In the genomic region with DNA sequence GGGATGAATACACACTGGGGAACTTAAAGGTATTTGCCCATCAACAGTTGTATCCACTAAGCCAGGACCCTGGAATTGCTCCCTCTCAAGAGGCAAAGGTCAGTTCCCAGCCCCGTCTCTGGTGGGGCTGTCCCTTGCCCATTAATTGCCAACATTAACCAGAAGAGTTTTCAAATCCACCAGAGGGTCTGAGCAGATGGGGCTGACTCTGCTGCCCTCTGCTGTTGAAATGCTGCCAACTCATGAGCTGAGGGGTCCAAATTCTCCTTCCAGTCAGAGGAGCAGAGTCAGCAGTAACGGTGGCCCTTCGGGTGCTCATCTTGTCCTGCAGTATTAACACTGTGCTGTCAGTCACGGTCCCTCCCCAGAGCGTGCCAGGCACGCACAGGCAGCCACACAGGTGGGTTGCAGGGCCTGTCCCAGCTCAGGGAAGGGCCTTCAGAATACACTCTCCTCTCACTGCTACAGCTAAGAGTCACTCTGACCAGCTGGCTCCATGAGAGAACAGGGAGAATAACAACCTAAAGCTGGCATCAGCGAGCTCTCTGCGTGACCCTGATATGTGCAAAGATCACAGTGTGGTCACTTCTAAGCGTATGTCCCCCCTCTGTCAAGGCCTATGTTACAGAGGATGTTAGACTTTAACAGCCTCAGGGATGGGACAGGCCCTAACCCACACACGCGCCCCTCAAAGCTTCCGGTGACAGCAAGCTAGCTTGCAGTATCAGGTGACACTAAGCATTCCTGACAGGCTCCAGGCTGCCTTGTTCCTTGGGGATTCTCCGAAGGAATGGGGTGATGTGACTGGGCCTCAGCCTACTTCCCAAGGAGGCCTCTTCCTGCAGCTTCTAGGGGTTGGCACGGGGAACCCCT, we compare ENCODE assay signal across 8 cellular contexts. TPM values are rescaled to one million over a fixed set of nuclear protein-coding genes. Genes with fewer than 3 reads are reported as not detected.
DNase-seq lines count a peak whose midpoint lies in the region; ATAC-seq and TF ChIP-seq lines count a peak whose summit lies in the region.

No MANE protein-coding gene starts in this region.

- H3K9me3 Mint-ChIP-seq in chondrocyte (ENCODE audit: low read depth), result no peaks in the 10 kb centered on the region

- H3K36me3 Mint-ChIP-seq in chondrocyte (ENCODE audit: low read depth), result peaks cover 27% of the 10 kb centered on the region

- ATAC-seq in GM21786 (IDR thresholded peaks at IDR 0.05; ENCODE audit: unreplicated experiment), result peak; percentile 69
- no peak for ATAC-seq in GM18505 (IDR thresholded peaks at IDR 0.05; ENCODE audit: unreplicated experiment)

- H3K4me3 ChIP-seq in BJ (ENCODE audit: low read depth, low read length), result no peak overlapping the region

- CTCF ChIA-PET in BJ (lab: Yijun Ruan, JAX), result interaction anchor here (0.7 to 4.5 kb wide), 10 partner anchors 10 to 348 kb away, joined by 3 to 30 read pairs (median 4); a partner anchor contains a TSS

- DNase-seq in BJ (ENCODE audit: low read depth), result no peak
- DNase-seq in NCI-H2171 treated with DMSO at 0.1 percent for 48 hours (lab: John Stamatoyannopoulos, UW), result peak; percentile 72
- peak; percentile 55 for DNase-seq in activated CD4-positive, alpha-beta T cell treated with anti-CD3 and anti-CD28 coated beads for 1 hour
- no peak for DNase-seq in chondrocyte (ENCODE audit: low spot score)
- peak; percentile 89 for DNase-seq in left kidney (ENCODE audit: low read depth, low spot score)
- peak; percentile 31 to 57 (median 56) for DNase-seq in stimulated activated CD4-positive, alpha-beta T cell treated with anti-CD3 and anti-CD28 coated beads, TNF-alpha, amount 100 ng/mL, for 1 hour (ENCODE audit: low read depth in 3 of 3, low spot score in 1 of 3)

- H3K27me3 Mint-ChIP-seq in chondrocyte (ENCODE audit: low read depth), result no peaks in the 10 kb centered on the region

- no peak for TF ChIP-seq POLR2A in GM18505 (IDR thresholded peaks at IDR 0.05; ENCODE audit: borderline replicate concordance, extremely low read depth, insufficient read depth, insufficient read length)

- TF ChIP-seq CTCF in BJ (IDR thresholded peaks at IDR 0.05; ENCODE audit: insufficient read depth, low read depth, low read length) (peak; percentile 92), chondrocyte (IDR thresholded peaks at IDR 0.05) (peak; percentile 96)

- H3K27me3 ChIP-seq in BJ (ENCODE audit: control insufficient read depth, insufficient read depth, low read length), result no peaks in the 10 kb centered on the region

- H3K27ac Mint-ChIP-seq in chondrocyte (ENCODE audit: unreplicated experiment), result peak overlapping the region; percentile 88

- peaks cover 17% of the 10 kb centered on the region for H3K4me1 Mint-ChIP-seq in chondrocyte (ENCODE audit: low read depth)

- peaks cover 14% of the 10 kb centered on the region for H3K36me3 ChIP-seq in BJ (ENCODE audit: control insufficient read depth, insufficient read depth, low read length)

- POLR2A ChIA-PET in BJ (lab: Charles Lee), result no interaction called here

- no peak overlapping the region for H3K4me3 Mint-ChIP-seq in chondrocyte (ENCODE audit: unreplicated experiment)

RNA-seq across cellular contexts. Expression of a gene that starts 10.9 kb away (rescaled TPM):
- 0.04 and 0.05 TPM in 2 replicates for polyA plus RNA-seq in BJ (2011; rRNA removed)
- under 0.01 TPM in 1 of 2 replicates, not detected in the other for polyA minus RNA-seq in BJ (2011; rRNA and poly(A)+ RNA removed)
- 2.2 to 3.8 TPM (median 2.9 TPM) in 3 replicates for total RNA-seq in chondrocyte

Comparison
In these comparisons a context has a peak if more than half of its experiments do, and no peak if none do; other contexts are left out.
1. DNase-seq: peak in NCI-H2171 treated with DMSO at 0.1 percent for 48 hours (single experiment), activated CD4-positive, alpha-beta T cell treated with anti-CD3 and anti-CD28 coated beads for 1 hour (single experiment), left kidney (single experiment) and stimulated activated CD4-positive, alpha-beta T cell treated with anti-CD3 and anti-CD28 coated beads, TNF-alpha, amount 100 ng/mL, for 1 hour (3 of 3); none in BJ (single experiment) and chondrocyte (single experiment).